Comparison of ENCODE assay signal across 25 cellular contexts in the genomic region with DNA sequence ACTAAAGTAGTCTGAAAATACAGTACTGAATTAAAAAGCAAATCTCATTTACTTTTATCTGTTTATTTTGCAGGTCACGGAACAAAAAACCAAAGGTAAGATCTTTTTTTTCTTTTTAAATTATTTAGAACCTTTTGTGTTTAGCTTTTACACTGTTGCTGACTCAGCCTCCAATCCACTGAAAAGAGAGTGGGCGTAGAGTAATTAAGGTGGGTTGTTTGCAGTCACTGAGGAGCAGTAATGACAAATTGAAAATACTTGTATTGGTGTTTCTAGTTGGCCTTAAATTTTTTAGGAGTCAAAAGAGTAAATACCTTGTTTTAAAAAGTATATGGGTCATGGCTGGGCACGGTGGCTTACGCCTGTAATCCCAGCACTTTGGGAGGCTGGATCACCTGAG.
A peak's percentile ranks its signal among the peaks of the same experiment; 100 is the strongest.
DNase-seq lines count a peak whose midpoint lies in the region; ATAC-seq, FAIRE-seq and TF ChIP-seq lines count a peak whose summit lies in the region.
"Had no signal": no experiment of that assay in that cellular context is flagged by ENCODE, and none has a peak within 500 bp of the region (broad histone marks: within the 10 kb centered on the region; RNA-seq: fewer than 3 reads in every experiment).

No MANE protein-coding gene starts in this region.

- no peak overlapping the region for H3K4me3 Mint-ChIP-seq in T-helper 2 cell treated with Interferon-gamma antibody and Interleukin-4, amounts not matched to agents 5 μg/mL and 100 μg/mL, for 36 hours
- peak overlapping the region in 1 of 2 donors; percentile 57 for H3K4me3 Mint-ChIP-seq in stimulated activated naive CD8-positive, alpha-beta T cell treated with anti-CD3 and anti-CD28 coated beads, Interleukin-15, amount 100 ng/mL, for 72 hours
- H3K4me3 Mint-ChIP-seq: CD4-positive, alpha-beta T cell; central memory CD8-positive, alpha-beta T cell; HFFc6 had no signal

- peak; percentile 26 for DNase-seq in T-helper 2 cell treated with Interferon-gamma antibody and Interleukin-4, amounts not matched to agents 5 μg/mL and 100 μg/mL, for 36 hours (ENCODE audit: low spot score)
- DNase-seq in T-helper 2 cell (no peak), K562 (ENCODE audit: extremely low read depth in 1 of 4, low spot score in 3 of 4) (no peak), small intestine (no peak)
- peak; percentile 27 for DNase-seq in stimulated activated CD4-positive, alpha-beta T cell treated with anti-CD3 and anti-CD28 coated beads, Interleukin-4, amount 100 ng/mL, for 24 hours
- no peak for DNase-seq in stimulated activated CD4-positive, alpha-beta T cell treated with anti-CD3 and anti-CD28 coated beads, Interleukin-15, amount 100 ng/mL, for 24 hours
- DNase-seq in stimulated activated naive CD8-positive, alpha-beta T cell treated with anti-CD3 and anti-CD28 coated beads, Interleukin-15, amount 100 ng/mL, for 72 hours, result no peak
- DNase-seq: activated gamma-delta T cell treated with Interleukin-2 at 50 U/mL for 16 hours; aorta; CD4-positive, alpha-beta T cell; dermis blood vessel endothelial cell; HFFc6; kidney; MM.1S; NCI-H1417; NCI-H774; SK-N-SH; substantia nigra; T1000; upper lobe of left lung had no signal

- H2AFZ ChIP-seq in K562 (ENCODE audit: low read depth, low read length), result no peak overlapping the region

- intact Hi-C loops in K562 (cut with micrococcal nuclease), result no loop called here

- H3K4me1 ChIP-seq in K562 (replicated peaks in 1 of 2; ENCODE audit: control insufficient read depth in 2 of 2, insufficient read depth in 2 of 2, low read length in 2 of 2) (peaks cover 0 to 2% of the 10 kb centered on the region in 2 experiments; a peak in 3 of 5 replicates), small intestine (ENCODE audit: control insufficient read depth in 2 of 2, insufficient read depth in 1 of 2, low read depth in 1 of 2, low read length in 1 of 2) (no peaks in the 10 kb centered on the region)

- H3K9ac ChIP-seq in K562 (ENCODE audit: insufficient read depth in 1 of 2, low read depth in 2 of 2, low read length in 2 of 2), result no peak overlapping the region
- H3K9ac ChIP-seq: SK-N-SH had no signal

- H3K79me2 ChIP-seq in K562 (ENCODE audit: control insufficient read depth, insufficient read depth, low read length), result no peaks in the 10 kb centered on the region; the same call in 2 of the 3 replicates

- H3K27ac ChIP-seq in K562 (ENCODE audit: extremely low read depth, low read depth, low read length) (no peak overlapping the region), small intestine (ENCODE audit: low read depth in 1 of 2, low read length in 1 of 2) (no peak overlapping the region)
- H3K27ac ChIP-seq: 22Rv1, upper lobe of left lung had no signal

- no peaks in the 10 kb centered on the region for H3K9me1 ChIP-seq in K562 (ENCODE audit: control insufficient read depth, insufficient read depth, low read length)

- TF ChIP-seq CTCF in K562 (IDR thresholded peaks at IDR 0.05 in 2 of 3, conservative IDR thresholded peaks at IDR 0.05 in 1 of 3; ENCODE audit: insufficient read depth in 2 of 3, low read depth in 1 of 3, low read length in 3 of 3), result no peak

- no peaks in the 10 kb centered on the region for H3K9me3 Mint-ChIP-seq in T-helper 2 cell treated with Interferon-gamma antibody and Interleukin-4, amounts not matched to agents 5 μg/mL and 100 μg/mL, for 36 hours
- H3K9me3 Mint-ChIP-seq in stimulated activated naive CD8-positive, alpha-beta T cell treated with anti-CD3 and anti-CD28 coated beads, Interleukin-15, amount 100 ng/mL, for 72 hours, result no peaks in the 10 kb centered on the region
- H3K9me3 Mint-ChIP-seq: CD4-positive, alpha-beta T cell; central memory CD8-positive, alpha-beta T cell; HFFc6 had no signal

- H3K36me3 Mint-ChIP-seq in T-helper 2 cell treated with Interferon-gamma antibody and Interleukin-4, amounts not matched to agents 5 μg/mL and 100 μg/mL, for 36 hours (ENCODE audit: low read depth), result peaks cover 29% of the 10 kb centered on the region

- H4K20me1 ChIP-seq in K562 (replicated peaks; ENCODE audit: control insufficient read depth, insufficient read depth, low read length), result no peaks in the 10 kb centered on the region

- H3K4me2 ChIP-seq in K562 (ENCODE audit: insufficient read depth, low read length), result no peak overlapping the region
- H3K4me2 ChIP-seq: SK-N-SH had no signal

- no peaks in the 10 kb centered on the region for H3K27me3 ChIP-seq in K562 (ENCODE audit: control insufficient read depth in 2 of 2, insufficient read depth in 2 of 2, low read length in 2 of 2)
- H3K27me3 ChIP-seq in small intestine (ENCODE audit: control insufficient read depth in 2 of 2, insufficient read depth in 2 of 2, low read length in 2 of 2), result no peaks in the 10 kb centered on the region
- H3K27me3 ChIP-seq: upper lobe of left lung had no signal

- no TSS peak for BruUV-seq in K562 (replicated peaks; lab: Mats Ljungman, UMichigan)

- FAIRE-seq in K562 (lab: Jason Lieb, UNC) (no peak), small intestine (lab: Jason Lieb, UNC) (no peak)
- FAIRE-seq: kidney had no signal

- peaks cover 49% of the 10 kb centered on the region for H3K4me1 Mint-ChIP-seq in T-helper 2 cell treated with Interferon-gamma antibody and Interleukin-4, amounts not matched to agents 5 μg/mL and 100 μg/mL, for 36 hours (ENCODE audit: low read depth)
- H3K4me1 Mint-ChIP-seq in stimulated activated naive CD8-positive, alpha-beta T cell treated with anti-CD3 and anti-CD28 coated beads, Interleukin-15, amount 100 ng/mL, for 72 hours, result peaks cover 78% of the 10 kb centered on the region

- in situ Hi-C loops in K562 (cut with MboI), result no loop called here

- no peaks in the 10 kb centered on the region for H3K9me3 ChIP-seq in K562 (replicated peaks; ENCODE audit: control insufficient read depth, insufficient read depth, low read depth, low read length)
- H3K9me3 ChIP-seq in small intestine (ENCODE audit: control insufficient read depth, low read depth), result no peaks in the 10 kb centered on the region
- H3K9me3 ChIP-seq: SK-N-SH, upper lobe of left lung had no signal

- no peak for TF ChIP-seq POLR2A in K562 (conservative IDR thresholded peaks at IDR 0.05)

- H3K4me3 ChIP-seq in K562, result no peak overlapping the region
- H3K4me3 ChIP-seq in small intestine (ENCODE audit: low read depth in 1 of 2, low read length in 2 of 2), result no peak overlapping the region
- H3K4me3 ChIP-seq: lung, upper lobe of left lung had no signal

- peaks cover 11% of the 10 kb centered on the region; the same call in 2 of the 3 replicates for H3K36me3 ChIP-seq in K562 (ENCODE audit: control insufficient read depth, insufficient read depth, low read length)
- peaks cover 0 to 5% of the 10 kb centered on the region in 2 donors for H3K36me3 ChIP-seq in small intestine (ENCODE audit: control insufficient read depth in 2 of 2, insufficient read depth in 2 of 2, low read length in 2 of 2)

- H3K27ac Mint-ChIP-seq in T-helper 2 cell treated with Interferon-gamma antibody and Interleukin-4, amounts not matched to agents 5 μg/mL and 100 μg/mL, for 36 hours, result no peak overlapping the region
- peak overlapping the region; percentile 54 to 94 for H3K27ac Mint-ChIP-seq in stimulated activated naive CD8-positive, alpha-beta T cell treated with anti-CD3 and anti-CD28 coated beads, Interleukin-15, amount 100 ng/mL, for 72 hours
- H3K27ac Mint-ChIP-seq: HFFc6 had no signal

- no peak for TF ChIP-seq RAD21 in K562 (CRISPR knock-in tag; conservative IDR thresholded peaks at IDR 0.05 in 1 of 2, IDR thresholded peaks at IDR 0.05 in 1 of 2)

- H3K27me3 Mint-ChIP-seq in T-helper 2 cell treated with Interferon-gamma antibody and Interleukin-4, amounts not matched to agents 5 μg/mL and 100 μg/mL, for 36 hours (ENCODE audit: low read depth), result no peaks in the 10 kb centered on the region
- no peaks in the 10 kb centered on the region for H3K27me3 Mint-ChIP-seq in stimulated activated naive CD8-positive, alpha-beta T cell treated with anti-CD3 and anti-CD28 coated beads, Interleukin-15, amount 100 ng/mL, for 72 hours
- H3K27me3 Mint-ChIP-seq: CD4-positive, alpha-beta T cell; central memory CD8-positive, alpha-beta T cell had no signal

- ATAC-seq in K562, result no peak
- no peak for ATAC-seq in stimulated activated naive CD8-positive, alpha-beta T cell treated with anti-CD3 and anti-CD28 coated beads, Interleukin-15, amount 100 ng/mL, for 72 hours
- ATAC-seq in HG02798 (IDR thresholded peaks at IDR 0.05; ENCODE audit: poor library complexity, unreplicated experiment), result no peak
- ATAC-seq: sciatic nerve had no signal

- CTCF ChIA-PET in K562 (lab: Yijun Ruan, JAX; ENCODE audit: low intra/inter-chr PET ratio), result no interaction called here

- POLR2A ChIA-PET in K562 (lab: Yijun Ruan, JAX), result no interaction called here

- WGBS in K562 (ENCODE audit: insufficient coverage, low coverage, missing lambda C conversion rate), result 100% methylated on average over 4 of the region's 4 CpGs
- WGBS in small intestine, 3 donors, result 93 to 95% (median 94%) methylated on average over 4 of the region's 4 CpGs

- no peak for TF ChIP-seq EP300 in K562 (IDR thresholded peaks at IDR 0.05; ENCODE audit: low read length)

TF ChIP-seq in K562, 482 proteins besides CTCF, POLR2A, EP300 and RAD21:
- TF ChIP-seq ADNP (tag; IDR thresholded peaks at IDR 0.05), result no peak
- peak; percentile 66 for TF ChIP-seq EGR1 (conservative IDR thresholded peaks at IDR 0.05)
- TF ChIP-seq ZFP1 (CRISPR knock-in tag; IDR thresholded peaks at IDR 0.05), result no peak
- TF ChIP-seq POLR3G (IDR thresholded peaks at IDR 0.05; ENCODE audit: extremely low read depth, insufficient read length, insufficient replicate concordance), result no peak
- no peak for TF ChIP-seq U2AF1 (optimal IDR thresholded peaks at IDR 0.05; ENCODE audit: low read depth, low read length)

Comparison
In these comparisons a context has a peak if more than half of its experiments do, and no peak if none do; other contexts are left out.
1. DNase-seq: peak in T-helper 2 cell treated with Interferon-gamma antibody and Interleukin-4, amounts not matched to agents 5 μg/mL and 100 μg/mL, for 36 hours (single experiment) and stimulated activated CD4-positive, alpha-beta T cell treated with anti-CD3 and anti-CD28 coated beads, Interleukin-4, amount 100 ng/mL, for 24 hours (single experiment); none in T-helper 2 cell (0 of 5), stimulated activated CD4-positive, alpha-beta T cell treated with anti-CD3 and anti-CD28 coated beads, Interleukin-15, amount 100 ng/mL, for 24 hours (single experiment), K562 (0 of 4), stimulated activated naive CD8-positive, alpha-beta T cell treated with anti-CD3 and anti-CD28 coated beads, Interleukin-15, amount 100 ng/mL, for 72 hours (0 of 2) and small intestine (single experiment).